In the genomic region with DNA sequence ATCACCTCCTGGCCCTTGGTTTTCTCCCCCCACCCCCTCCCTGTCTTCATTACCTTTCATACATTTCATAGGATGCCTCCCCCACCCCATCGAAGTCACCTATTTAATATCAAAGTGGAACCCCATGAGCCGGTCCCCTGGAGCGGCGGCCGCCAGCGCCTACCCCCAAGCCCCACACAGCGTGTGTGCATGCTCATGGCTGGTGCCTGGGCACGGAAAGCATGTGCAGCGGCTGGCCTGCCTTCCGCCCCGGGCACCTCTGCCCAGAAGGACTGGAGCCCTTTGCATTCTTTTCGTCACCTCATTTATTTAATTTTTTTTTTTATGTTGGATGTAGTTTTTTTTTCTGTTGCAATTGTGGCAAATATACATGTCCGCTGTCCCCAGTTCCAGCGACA, we compare ENCODE assay signal across 2 cellular contexts.
TF ChIP-seq lines count a peak whose summit lies in the region.

No MANE protein-coding gene starts in this region.

TF ChIP-seq in SK-N-SH, 30 proteins besides CTCF, POLR2A, EP300 and RAD21 (continued from another document):
- TF ChIP-seq, protein P1, sequence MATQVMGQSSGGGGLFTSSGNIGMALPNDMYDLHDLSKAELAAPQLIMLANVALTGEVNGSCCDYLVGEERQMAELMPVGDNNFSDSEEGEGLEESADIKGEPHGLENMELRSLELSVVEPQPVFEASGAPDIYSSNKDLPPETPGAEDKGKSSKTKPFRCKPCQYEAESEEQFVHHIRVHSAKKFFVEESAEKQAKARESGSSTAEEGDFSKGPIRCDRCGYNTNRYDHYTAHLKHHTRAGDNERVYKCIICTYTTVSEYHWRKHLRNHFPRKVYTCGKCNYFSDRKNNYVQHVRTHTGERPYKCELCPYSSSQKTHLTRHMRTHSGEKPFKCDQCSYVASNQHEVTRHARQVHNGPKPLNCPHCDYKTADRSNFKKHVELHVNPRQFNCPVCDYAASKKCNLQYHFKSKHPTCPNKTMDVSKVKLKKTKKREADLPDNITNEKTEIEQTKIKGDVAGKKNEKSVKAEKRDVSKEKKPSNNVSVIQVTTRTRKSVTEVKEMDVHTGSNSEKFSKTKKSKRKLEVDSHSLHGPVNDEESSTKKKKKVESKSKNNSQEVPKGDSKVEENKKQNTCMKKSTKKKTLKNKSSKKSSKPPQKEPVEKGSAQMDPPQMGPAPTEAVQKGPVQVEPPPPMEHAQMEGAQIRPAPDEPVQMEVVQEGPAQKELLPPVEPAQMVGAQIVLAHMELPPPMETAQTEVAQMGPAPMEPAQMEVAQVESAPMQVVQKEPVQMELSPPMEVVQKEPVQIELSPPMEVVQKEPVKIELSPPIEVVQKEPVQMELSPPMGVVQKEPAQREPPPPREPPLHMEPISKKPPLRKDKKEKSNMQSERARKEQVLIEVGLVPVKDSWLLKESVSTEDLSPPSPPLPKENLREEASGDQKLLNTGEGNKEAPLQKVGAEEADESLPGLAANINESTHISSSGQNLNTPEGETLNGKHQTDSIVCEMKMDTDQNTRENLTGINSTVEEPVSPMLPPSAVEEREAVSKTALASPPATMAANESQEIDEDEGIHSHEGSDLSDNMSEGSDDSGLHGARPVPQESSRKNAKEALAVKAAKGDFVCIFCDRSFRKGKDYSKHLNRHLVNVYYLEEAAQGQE (IDR thresholded peaks at IDR 0.05; ENCODE audit: low read depth, low read length): no peak
- TF ChIP-seq ELF1 (IDR thresholded peaks at IDR 0.05) (no peak), SIN3A (IDR thresholded peaks at IDR 0.05; ENCODE audit: borderline replicate concordance, low read depth, low read length) (no peak), TEAD4 (IDR thresholded peaks at IDR 0.05; ENCODE audit: borderline replicate concordance, insufficient read depth) (no peak), POLR2AphosphoS5 (IDR thresholded peaks at IDR 0.05; ENCODE audit: low read depth, low read length) (no peak), RFX5 (IDR thresholded peaks at IDR 0.05; ENCODE audit: low read length) (no peak)
- TF ChIP-seq, protein P2, sequence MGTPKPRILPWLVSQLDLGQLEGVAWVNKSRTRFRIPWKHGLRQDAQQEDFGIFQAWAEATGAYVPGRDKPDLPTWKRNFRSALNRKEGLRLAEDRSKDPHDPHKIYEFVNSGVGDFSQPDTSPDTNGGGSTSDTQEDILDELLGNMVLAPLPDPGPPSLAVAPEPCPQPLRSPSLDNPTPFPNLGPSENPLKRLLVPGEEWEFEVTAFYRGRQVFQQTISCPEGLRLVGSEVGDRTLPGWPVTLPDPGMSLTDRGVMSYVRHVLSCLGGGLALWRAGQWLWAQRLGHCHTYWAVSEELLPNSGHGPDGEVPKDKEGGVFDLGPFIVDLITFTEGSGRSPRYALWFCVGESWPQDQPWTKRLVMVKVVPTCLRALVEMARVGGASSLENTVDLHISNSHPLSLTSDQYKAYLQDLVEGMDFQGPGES (IDR thresholded peaks at IDR 0.05; ENCODE audit: low read depth, low read length): no peak

TF ChIP-seq in SK-N-SH treated with all-trans-retinoic acid at 6 μM for 48 hours, 23 proteins besides CTCF, POLR2A, EP300 and RAD21 (continued from another document):
- TF ChIP-seq, protein P3, sequence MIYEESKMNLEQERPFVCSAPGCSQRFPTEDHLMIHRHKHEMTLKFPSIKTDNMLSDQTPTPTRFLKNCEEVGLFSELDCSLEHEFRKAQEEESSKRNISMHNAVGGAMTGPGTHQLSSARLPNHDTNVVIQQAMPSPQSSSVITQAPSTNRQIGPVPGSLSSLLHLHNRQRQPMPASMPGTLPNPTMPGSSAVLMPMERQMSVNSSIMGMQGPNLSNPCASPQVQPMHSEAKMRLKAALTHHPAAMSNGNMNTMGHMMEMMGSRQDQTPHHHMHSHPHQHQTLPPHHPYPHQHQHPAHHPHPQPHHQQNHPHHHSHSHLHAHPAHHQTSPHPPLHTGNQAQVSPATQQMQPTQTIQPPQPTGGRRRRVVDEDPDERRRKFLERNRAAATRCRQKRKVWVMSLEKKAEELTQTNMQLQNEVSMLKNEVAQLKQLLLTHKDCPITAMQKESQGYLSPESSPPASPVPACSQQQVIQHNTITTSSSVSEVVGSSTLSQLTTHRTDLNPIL (CRISPR knock-in tag; IDR thresholded peaks at IDR 0.05; ENCODE audit: low read depth): no peak
